ENCODE assay signal across 24 cellular contexts in the genomic region with DNA sequence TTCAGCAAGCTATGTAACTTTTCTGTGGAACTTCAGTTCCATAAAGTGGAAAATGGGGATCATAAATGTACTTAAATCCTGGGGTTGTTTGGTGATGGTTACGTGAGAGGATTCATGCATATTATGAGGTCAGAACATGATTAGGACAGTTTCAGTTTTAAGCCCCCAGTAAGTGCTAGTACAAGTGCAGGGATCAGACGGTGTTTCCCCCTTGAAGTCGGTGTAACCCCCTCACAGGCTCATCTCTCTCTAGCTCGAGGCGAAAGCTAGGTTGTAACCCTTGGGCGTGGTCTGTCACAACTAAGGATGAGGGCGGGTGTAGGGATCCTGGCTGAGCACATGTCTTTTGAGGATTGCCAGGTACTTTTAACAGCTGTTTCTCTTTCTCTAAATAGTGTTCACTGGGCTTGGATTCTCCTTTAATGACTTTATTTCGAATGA.
A peak's percentile ranks its signal among the peaks of the same experiment; 100 is the strongest.
DNase-seq lines count a peak whose midpoint lies in the region; ATAC-seq, FAIRE-seq and TF ChIP-seq lines count a peak whose summit lies in the region.
"Had no signal": no experiment of that assay in that cellular context is flagged by ENCODE, and none has a peak within 500 bp of the region (broad histone marks: within the 10 kb centered on the region; RNA-seq: fewer than 3 reads in every experiment).

No MANE protein-coding gene starts in this region.

- no peaks in the 10 kb centered on the region for H3K9me3 Mint-ChIP-seq in progenitor cell of endocrine pancreas (ENCODE audit: low read depth)
- H3K9me3 Mint-ChIP-seq: activated naive CD4-positive, alpha-beta T cell treated with anti-CD3 and anti-CD28 coated beads, Interleukin-2, amount 10 ng/mL, durations not matched to agents 7 days and 5 days; CD4-positive, CD25-positive, alpha-beta regulatory T cell; immature natural killer cell; neural progenitor cell had no signal

- H3K27me3 ChIP-seq in K562 (ENCODE audit: control insufficient read depth in 2 of 2, insufficient read depth in 2 of 2, low read length in 2 of 2) = no peaks in the 10 kb centered on the region
- H3K27me3 ChIP-seq: vagina had no signal

- H3K27ac ChIP-seq in HEK293 (ENCODE audit: extremely low read depth, low read depth, low read length) (peak overlapping the region; percentile 68), K562 (ENCODE audit: extremely low read depth, low read depth, low read length) (peak overlapping the region; percentile 58; the same call in 2 of the 3 replicates)
- H3K27ac ChIP-seq: epithelial cell of prostate, heart right ventricle, neural progenitor cell, prostate gland, vagina had no signal

- no peaks in the 10 kb centered on the region for H3K79me2 ChIP-seq in K562 (ENCODE audit: control insufficient read depth, insufficient read depth, low read length)

- no TSS peak for BruUV-seq in K562 (replicated peaks; lab: Mats Ljungman, UMichigan)

- TF ChIP-seq CTCF in HEK293 (tag by site-specific recombination; IDR thresholded peaks at IDR 0.05) = no peak
- TF ChIP-seq CTCF in K562 (IDR thresholded peaks at IDR 0.05 in 2 of 3, conservative IDR thresholded peaks at IDR 0.05 in 1 of 3; ENCODE audit: insufficient read depth in 2 of 3, low read depth in 1 of 3, low read length in 3 of 3) = no peak
- no peak for TF ChIP-seq CTCF in progenitor cell of endocrine pancreas (IDR thresholded peaks at IDR 0.05; ENCODE audit: unreplicated experiment)
- TF ChIP-seq CTCF in GM13976 (IDR thresholded peaks at IDR 0.05; ENCODE audit: borderline replicate concordance, control extremely low read depth, extremely low read depth, insufficient read depth, missing control alignments) = no peak

- H3K4me1 ChIP-seq in HEK293 (ENCODE audit: control insufficient read depth, insufficient read depth, low read length) (peaks cover 35% of the 10 kb centered on the region), K562 (replicated peaks in 1 of 2; ENCODE audit: control insufficient read depth in 2 of 2, insufficient read depth in 2 of 2, low read length in 2 of 2) (peaks cover 9 to 52% of the 10 kb centered on the region in 2 experiments)
- H3K4me1 ChIP-seq: prostate gland had no signal

- no peak overlapping the region for H3K4me3 Mint-ChIP-seq in progenitor cell of endocrine pancreas (ENCODE audit: low read depth)
- H3K4me3 Mint-ChIP-seq: activated naive CD4-positive, alpha-beta T cell treated with anti-CD3 and anti-CD28 coated beads, Interleukin-2, amount 10 ng/mL, durations not matched to agents 7 days and 5 days; CD4-positive, CD25-positive, alpha-beta regulatory T cell; immature natural killer cell; neural progenitor cell had no signal

- 18% methylated on average over 8 of the region's 8 CpGs for WGBS in K562 (ENCODE audit: insufficient coverage, low coverage, missing lambda C conversion rate)

- no peak for TF ChIP-seq POLR2A in K562 (conservative IDR thresholded peaks at IDR 0.05)

- FAIRE-seq in K562 (lab: Jason Lieb, UNC) = peak; percentile 78

- DNase-seq in G401 (ENCODE audit: low spot score) (peak; percentile 44), K562 (ENCODE audit: extremely low read depth in 1 of 4, low spot score in 3 of 4) (peak; percentile 20 to 65 (median 43)), progenitor cell of endocrine pancreas (ENCODE audit: low spot score, unreplicated experiment) (no peak), GM13976 (ENCODE audit: low spot score) (no peak), SKM-1 (lab: John Stamatoyannopoulos, UW; ENCODE audit: unreplicated experiment) (no peak)
- DNase-seq: activated CD4-positive, CD25-positive, alpha-beta regulatory T cell treated with anti-CD3 and anti-CD28 coated beads, Interleukin-2, amount 50 U/mL, for 72 hours; activated naive CD4-positive, alpha-beta T cell treated with anti-CD3 and anti-CD28 coated beads, Interleukin-2, amount 10 ng/mL, durations not matched to agents 7 days and 5 days; aorta; caudate nucleus; CD4-positive, CD25-positive, alpha-beta regulatory T cell; DMS 273 treated with DMSO at 0.1 percent for 48 hours; GDM1; heart right ventricle; immature natural killer cell; left ventricle myocardium superior; NCI-H1417; NCI-H748 treated with DMSO at 0.1 percent for 48 hours; SHP77 had no signal

- H3K9me3 ChIP-seq in HEK293 (ENCODE audit: control insufficient read depth, insufficient read depth, low read depth, low read length) (no peaks in the 10 kb centered on the region), K562 (replicated peaks; ENCODE audit: control insufficient read depth, insufficient read depth, low read depth, low read length) (no peaks in the 10 kb centered on the region)
- H3K9me3 ChIP-seq: heart right ventricle, prostate gland, vagina had no signal

- no peaks in the 10 kb centered on the region for H3K9me1 ChIP-seq in K562 (ENCODE audit: control insufficient read depth, insufficient read depth, low read length)

- H3K27me3 Mint-ChIP-seq in progenitor cell of endocrine pancreas = no peaks in the 10 kb centered on the region

- intact Hi-C loops in K562 (cut with micrococcal nuclease) = loop anchor here (10.0 kb wide), 1 partner anchor 415 kb away; no protein-coding TSS in a partner anchor

- H3K36me3 ChIP-seq in HEK293 (ENCODE audit: control insufficient read depth in 2 of 2, insufficient read depth in 1 of 2, low read length in 2 of 2) (no peaks in the 10 kb centered on the region), K562 (ENCODE audit: control insufficient read depth, insufficient read depth, low read length) (no peaks in the 10 kb centered on the region)
- H3K36me3 ChIP-seq: heart right ventricle, neural progenitor cell, prostate gland, vagina had no signal

- H3K4me2 ChIP-seq in K562 (ENCODE audit: insufficient read depth, low read length) = peak overlapping the region; percentile 47
- H3K4me2 ChIP-seq: neural progenitor cell had no signal

- H3K36me3 Mint-ChIP-seq in progenitor cell of endocrine pancreas (ENCODE audit: insufficient read depth) = no peaks in the 10 kb centered on the region
- H3K36me3 Mint-ChIP-seq: activated naive CD4-positive, alpha-beta T cell treated with anti-CD3 and anti-CD28 coated beads, Interleukin-2, amount 10 ng/mL, durations not matched to agents 7 days and 5 days; CD4-positive, CD25-positive, alpha-beta regulatory T cell; immature natural killer cell; neural progenitor cell had no signal

- H3K9ac ChIP-seq in K562 (ENCODE audit: insufficient read depth in 1 of 2, low read depth in 2 of 2, low read length in 2 of 2) = peak overlapping the region; percentile 31 to 57; a peak in 3 of 4 replicates
- H3K9ac ChIP-seq: neural progenitor cell had no signal

- H2AFZ ChIP-seq in K562 (ENCODE audit: low read depth, low read length) = peak overlapping the region; percentile 95
- H2AFZ ChIP-seq: neural progenitor cell had no signal

- no peak overlapping the region for H3K4me3 ChIP-seq in HEK293 (ENCODE audit: low read depth, low read length)
- H3K4me3 ChIP-seq in K562 = no peak overlapping the region
- H3K4me3 ChIP-seq: heart right ventricle, neural progenitor cell, prostate gland, vagina had no signal

- H3K27ac Mint-ChIP-seq in progenitor cell of endocrine pancreas = peak overlapping the region; percentile 5
- H3K27ac Mint-ChIP-seq: activated naive CD4-positive, alpha-beta T cell treated with anti-CD3 and anti-CD28 coated beads, Interleukin-2, amount 10 ng/mL, durations not matched to agents 7 days and 5 days; neural progenitor cell had no signal

- peaks cover 46% of the 10 kb centered on the region for H3K4me1 Mint-ChIP-seq in progenitor cell of endocrine pancreas (ENCODE audit: low read depth)

- no peaks in the 10 kb centered on the region for H4K20me1 ChIP-seq in K562 (replicated peaks; ENCODE audit: control insufficient read depth, insufficient read depth, low read length)

- no peak for TF ChIP-seq RAD21 in K562 (CRISPR knock-in tag; conservative IDR thresholded peaks at IDR 0.05 in 1 of 2, IDR thresholded peaks at IDR 0.05 in 1 of 2)

- no peak for TF ChIP-seq EP300 in K562 (IDR thresholded peaks at IDR 0.05; ENCODE audit: low read length)

- peak; percentile 80 for ATAC-seq in K562
- ATAC-seq in HG03175 (IDR thresholded peaks at IDR 0.05; ENCODE audit: unreplicated experiment) = no peak
- ATAC-seq: heart right ventricle, left ventricle myocardium superior had no signal

- POLR2A ChIA-PET in HEK293 (lab: Yijun Ruan, JAX) (interaction anchor here (1.0 to 1.2 kb wide), 2 partner anchors 24 to 90 kb away, joined by 3 to 5 read pairs; no protein-coding TSS in a partner anchor), K562 (lab: Yijun Ruan, JAX) (interaction anchor here (0.7 to 1.8 kb wide), 4 partner anchors 12 to 74 kb away, joined by 3 to 9 read pairs (median 3); no protein-coding TSS in a partner anchor)

- in situ Hi-C loops in G401 (cut with HindIII; ENCODE audit: low sequenced_read_pairs) = no loop called here
- in situ Hi-C loops in K562 (cut with MboI) = no loop called here
- in situ Hi-C loops in GM13976 (cut with MboI; ENCODE audit: low sequenced_read_pairs, unreplicated experiment) = loop anchor here (25.0 kb wide), 1 partner anchor 418 kb away; the partner anchor contains the start of gene DNAJC1

- CTCF ChIA-PET in HEK293 (lab: Yijun Ruan, JAX) (interaction anchor here (1.1 kb wide), 1 partner anchor 108 kb away, joined by 5 read pairs; no protein-coding TSS in a partner anchor), K562 (lab: Yijun Ruan, JAX; ENCODE audit: low intra/inter-chr PET ratio) (no interaction called here)

Comparison
In these comparisons a context has a peak if more than half of its experiments do, and no peak if none do; other contexts are left out.
1. DNase-seq: peak in G401 (single experiment) and K562 (4 of 4); none in progenitor cell of endocrine pancreas (single experiment), GM13976 (single experiment) and SKM-1 (single experiment).